In the genomic region with DNA sequence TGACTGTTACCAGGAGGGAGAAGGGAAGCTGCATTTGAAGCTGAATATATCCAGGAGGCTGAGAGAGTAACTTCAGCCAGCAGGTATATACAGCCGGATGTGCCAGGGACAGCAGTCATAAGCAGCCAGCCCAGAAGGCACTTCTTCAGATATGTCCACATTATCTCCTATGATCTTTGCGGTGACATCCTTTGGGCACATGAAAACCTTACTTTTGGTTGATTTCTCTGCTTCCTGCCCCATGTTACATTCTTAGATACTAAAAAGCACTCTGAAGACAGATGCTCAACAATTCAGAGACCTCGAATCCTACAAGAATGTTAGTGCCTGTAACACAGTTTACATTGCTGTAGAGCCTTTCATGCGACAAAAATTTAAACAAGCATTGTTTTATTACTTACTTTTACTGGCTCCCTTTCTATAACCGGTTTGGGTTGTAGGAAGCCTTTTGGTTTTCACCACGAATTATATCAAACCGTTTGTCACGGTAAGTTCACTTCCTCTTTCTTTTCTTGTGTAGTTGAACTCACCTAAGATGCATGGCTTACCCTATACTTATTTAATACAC, we compare ENCODE assay signal across 8 cellular contexts. TPM values are rescaled to one million over a fixed set of nuclear protein-coding genes. Genes with fewer than 3 reads are reported as not detected.
DNase-seq lines count a peak whose midpoint lies in the region; ATAC-seq and TF ChIP-seq lines count a peak whose summit lies in the region.

No MANE protein-coding gene starts in this region.

- DNase-seq in RWPE2 (ENCODE audit: low spot score), result no peak
- peak; percentile 29 for DNase-seq in fibroblast of peridontal ligament (ENCODE audit: extremely low read depth)
- no peak for DNase-seq in substantia nigra (lab: John Stamatoyannopoulos, UW)
- DNase-seq in suprapubic skin (ENCODE audit: low spot score in 2 of 2), result no peak
- no peak for DNase-seq in NCI-H2029 (lab: John Stamatoyannopoulos, UW)
- no peak for DNase-seq in BE2C

- ATAC-seq in GM18508 (IDR thresholded peaks at IDR 0.05; ENCODE audit: insufficient read depth, unreplicated experiment) (peak; percentile 66), HG02884 (IDR thresholded peaks at IDR 0.05; ENCODE audit: unreplicated experiment) (peak; percentile 78), RWPE2 (ENCODE audit: low read depth) (peak; percentile 54; the same call in 2 of the 3 replicates)

- H3K4me1 ChIP-seq in RWPE2 (ENCODE audit: insufficient read depth, poor library complexity, severe bottlenecking) (no peaks in the 10 kb centered on the region), suprapubic skin (no peaks in the 10 kb centered on the region), BE2C (no peaks in the 10 kb centered on the region)

- no peaks in the 10 kb centered on the region for H3K36me3 ChIP-seq in RWPE2 (ENCODE audit: low read depth)
- H3K36me3 ChIP-seq in suprapubic skin, result no peaks in the 10 kb centered on the region
- H3K36me3 ChIP-seq in BE2C, result no peaks in the 10 kb centered on the region

- no peak overlapping the region for H3K27ac ChIP-seq in RWPE2 (ENCODE audit: poor library complexity, severe bottlenecking)
- no peak overlapping the region for H3K27ac ChIP-seq in substantia nigra (ENCODE audit: low read depth, low read length, poor library complexity, severe bottlenecking)
- no peak overlapping the region for H3K27ac ChIP-seq in suprapubic skin

- no peak overlapping the region for H3K4me3 ChIP-seq in RWPE2 (ENCODE audit: severe bottlenecking)
- no peak overlapping the region for H3K4me3 ChIP-seq in suprapubic skin
- no peak overlapping the region for H3K4me3 ChIP-seq in BE2C (ENCODE audit: low read depth, low read length)

- H3K27me3 ChIP-seq in RWPE2 (ENCODE audit: insufficient read depth, poor library complexity, severe bottlenecking) (no peaks in the 10 kb centered on the region), suprapubic skin (no peaks in the 10 kb centered on the region), BE2C (no peaks in the 10 kb centered on the region)

- TF ChIP-seq POLR2A in suprapubic skin (IDR thresholded peaks at IDR 0.05), result no peak

- 63% methylated on average over 8 of the region's 8 CpGs for WGBS in suprapubic skin

- H3K9me3 ChIP-seq in RWPE2 (ENCODE audit: severe bottlenecking) (no peaks in the 10 kb centered on the region), suprapubic skin (no peaks in the 10 kb centered on the region), BE2C (no peaks in the 10 kb centered on the region)

- no peak for TF ChIP-seq EP300 in suprapubic skin (IDR thresholded peaks at IDR 0.05)

- TF ChIP-seq CTCF in RWPE2 (IDR thresholded peaks at IDR 0.05; ENCODE audit: poor library complexity, severe bottlenecking), result no peak
- TF ChIP-seq CTCF in suprapubic skin (IDR thresholded peaks at IDR 0.05), result no peak
- no peak for TF ChIP-seq CTCF in BE2C (IDR thresholded peaks at IDR 0.05; ENCODE audit: low read depth, low read length)

RNA-seq across cellular contexts. Expression of gene TLK1, which starts 50.3 kb away (rescaled TPM):
- total RNA-seq in suprapubic skin, result 10 to 100 TPM; 24.9 to 60.4 (median 38.3) TPM
- polyA plus RNA-seq in BE2C (2012; ENCODE audit: insufficient read depth, insufficient read length, low read depth), result 12.4 TPM
